ENCODE assay signal across 6 cellular contexts in the genomic region with DNA sequence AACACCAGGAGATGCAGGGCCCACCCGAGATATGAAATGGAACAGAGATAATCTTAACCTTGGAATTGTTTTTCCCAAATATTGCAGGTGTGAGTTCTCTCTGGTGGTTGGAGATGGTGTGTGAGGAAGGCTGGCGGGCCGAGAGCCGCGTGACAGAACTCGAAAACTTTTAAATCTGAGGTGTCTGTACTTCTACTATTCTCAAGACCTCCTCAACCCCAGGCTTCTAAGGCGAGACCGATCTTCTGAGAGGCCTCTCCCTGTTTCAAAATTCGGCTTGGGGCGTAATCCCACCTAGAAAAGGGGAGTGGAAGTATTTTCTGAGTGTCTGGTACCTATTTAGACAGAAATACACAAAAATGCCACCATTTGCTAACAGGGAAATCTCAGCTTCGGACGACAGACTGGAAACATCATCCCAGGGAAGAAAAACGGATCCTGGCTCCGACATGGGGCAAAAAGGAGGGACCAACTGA. TPM values are rescaled to one million over a fixed set of nuclear protein-coding genes. Genes with fewer than 3 reads are reported as not detected.
DNase-seq lines count a peak whose midpoint lies in the region; ATAC-seq and TF ChIP-seq lines count a peak whose summit lies in the region.

No MANE protein-coding gene starts in this region.

- intact Hi-C loops in PC-9 (cut with micrococcal nuclease; ENCODE audit: unreplicated experiment) = loop anchor here (1.0 to 5.0 kb wide), 5 partner anchors 12 to 225 kb away; partner anchors contain the start of genes DNAJC14, GDF11, PYM1 and RPS26

- peaks cover 79% of the 10 kb centered on the region for H3K79me2 ChIP-seq in PC-9 (ENCODE audit: low read depth)

- H3K9me3 ChIP-seq in PC-9 (ENCODE audit: insufficient read depth, low read depth) = no peaks in the 10 kb centered on the region

- CTCF ChIA-PET in PC-9 (lab: Charles Lee) = interaction anchor here (0.6 to 1.4 kb wide), 4 partner anchors 12 to 416 kb away, joined by 3 to 7 read pairs (median 4); partner anchors contain the start of genes PYM1 and RAB5B

- H3K9me2 ChIP-seq in PC-9 (ENCODE audit: insufficient read depth) = no peaks in the 10 kb centered on the region

- TF ChIP-seq CTCF in AG10803 (conservative IDR thresholded peaks at IDR 0.05; ENCODE audit: low read length) = no peak
- no peak for TF ChIP-seq CTCF in PC-9 (conservative IDR thresholded peaks at IDR 0.05)

- peaks cover 32% of the 10 kb centered on the region for H4K20me1 ChIP-seq in PC-9 (ENCODE audit: insufficient read depth)

- peak overlapping the region; percentile 94 for H3K4me2 ChIP-seq in PC-9

- ATAC-seq in HG02763 (IDR thresholded peaks at IDR 0.05; ENCODE audit: unreplicated experiment) (no peak), GM21619 (IDR thresholded peaks at IDR 0.05; ENCODE audit: unreplicated experiment) (no peak)

- peak overlapping the region; percentile 94 for H2AFZ ChIP-seq in PC-9

- POLR2A ChIA-PET in PC-9 (lab: Charles Lee; ENCODE audit: unreplicated experiment) = interaction anchor here (0.5 to 1.7 kb wide), 6 partner anchors 12 to 813 kb away, joined by 3 to 59 read pairs (median 8); partner anchors contain the start of genes BAZ2A and DNAJC14

- no peaks in the 10 kb centered on the region for H3K27me3 ChIP-seq in PC-9 (ENCODE audit: insufficient read depth, low read depth)

- H3K27ac ChIP-seq in PC-9 = peak overlapping the region; percentile 51

- H3K4me3 ChIP-seq in AG10803 (ENCODE audit: low read length) (peak overlapping the region; percentile 82), PC-9 (peak overlapping the region; percentile 72)

- peaks cover 8% of the 10 kb centered on the region for H3F3A ChIP-seq in PC-9 (ENCODE audit: insufficient read depth, low read depth)

- DNase-seq in AG10803 (ENCODE audit: low read depth) (no peak), PC-9 (no peak), inferior parietal cortex (ENCODE audit: extremely low spot score) (peak; percentile 11)
- no peak for DNase-seq in stimulated activated CD4-positive, alpha-beta T cell treated with anti-CD3 and anti-CD28 coated beads, Interleukin-15, amount 100 ng/mL, for 24 hours

- H3K36me3 ChIP-seq in PC-9 (ENCODE audit: low read depth) = peaks cover 14% of the 10 kb centered on the region

- peaks cover 18% of the 10 kb centered on the region for H3K4me1 ChIP-seq in PC-9 (replicated peaks; ENCODE audit: insufficient read depth)

- TSS peak; percentile 70 for BruUV-seq in PC-9 (replicated peaks; lab: Mats Ljungman, UMichigan)

RNA-seq across cellular contexts. Expression of gene SARNP, which starts 0.6 kb away (rescaled TPM):
- 65.6 and 74.8 TPM in 2 replicates for total RNA-seq in PC-9 (2021)

RNA-seq across cellular contexts. Expression of gene ORMDL2, which starts 0.9 kb away (rescaled TPM):
- 22.5 and 22.9 TPM in 2 replicates for total RNA-seq in PC-9 (2021)

RNA-seq across cellular contexts. Expression of gene DNAJC14, which starts 12.5 kb away (rescaled TPM):
- total RNA-seq in PC-9 (2021) = 27.6 and 31.1 TPM in 2 replicates

RNA-seq across cellular contexts. Expression of gene MMP19, which starts 25.8 kb away (rescaled TPM):
- 0.60 and 0.83 TPM in 2 replicates for total RNA-seq in PC-9 (2021)
